17 cellular contexts compared by ENCODE assay signal in genomic region chr2:189379731-189380261, GRCh38.
DNase-seq lines count a peak whose midpoint lies in the region; ATAC-seq and TF ChIP-seq lines count a peak whose summit lies in the region.
"Had no signal": no experiment of that assay in that cellular context is flagged by ENCODE, and none has a peak within 500 bp of the region (broad histone marks: within the 10 kb centered on the region; RNA-seq: fewer than 3 reads in every experiment).

No MANE protein-coding gene starts in this region.

- H2AFZ ChIP-seq in mammary epithelial cell (ENCODE audit: low read depth, low read length): peak overlapping the region; percentile 73

- no peak overlapping the region for H3K9ac ChIP-seq in mammary epithelial cell (ENCODE audit: insufficient read depth, low read length)

- peaks cover 8% of the 10 kb centered on the region for H3K4me1 ChIP-seq in mammary epithelial cell (ENCODE audit: insufficient read depth, low read length)
- H3K4me1 ChIP-seq in uterus: no peaks in the 10 kb centered on the region
- H3K4me1 ChIP-seq: left ventricle myocardium inferior, right lobe of liver had no signal

- H3K27me3 ChIP-seq in mammary epithelial cell (ENCODE audit: insufficient read depth, low read length) (no peaks in the 10 kb centered on the region), uterus (no peaks in the 10 kb centered on the region)
- H3K27me3 ChIP-seq: neutrophil, right lobe of liver, tibial nerve had no signal

- H3K27ac ChIP-seq in mammary epithelial cell (ENCODE audit: insufficient read depth, low read depth, low read length): peak overlapping the region; percentile 20
- H3K27ac ChIP-seq in uterus: peak overlapping the region in 1 of 2 donors; percentile 14
- H3K27ac ChIP-seq: left ventricle myocardium inferior, neutrophil, right lobe of liver, tibial nerve had no signal

- H3K4me2 ChIP-seq in mammary epithelial cell (ENCODE audit: insufficient read depth, low read depth, low read length): peak overlapping the region; percentile 73

- H3K9me3 ChIP-seq in mammary epithelial cell (replicated peaks; ENCODE audit: insufficient read depth, low read length) (no peaks in the 10 kb centered on the region), uterus (no peaks in the 10 kb centered on the region)
- H3K9me3 ChIP-seq: left ventricle myocardium inferior, neutrophil, right lobe of liver, tibial nerve had no signal

- no peaks in the 10 kb centered on the region for H3K9me3 Mint-ChIP-seq in Calu3 (ENCODE audit: low read depth, unreplicated experiment)
- no peaks in the 10 kb centered on the region for H3K9me3 Mint-ChIP-seq in nephron
- H3K9me3 Mint-ChIP-seq: activated CD4-positive, alpha-beta memory T cell treated with anti-CD3 and anti-CD28 coated beads for 36 hours had no signal

- H3K4me3 ChIP-seq in mammary epithelial cell (replicated peaks in 1 of 3; ENCODE audit: insufficient read depth in 1 of 3, low read depth in 2 of 3, low read length in 3 of 3) (peak overlapping the region in 1 of 3 experiments; percentile 2), uterus (no peak overlapping the region)
- H3K4me3 ChIP-seq: left ventricle myocardium inferior, right lobe of liver, tibial nerve had no signal

- no TSS peak for BruUV-seq in Calu3 (replicated peaks; lab: Mats Ljungman, UMichigan)
- BruUV-seq in mammary epithelial cell (replicated peaks; lab: Mats Ljungman, UMichigan): no TSS peak

- H3K27ac Mint-ChIP-seq in Calu3 (ENCODE audit: unreplicated experiment) (peak overlapping the region; percentile 27), nephron (peak overlapping the region; percentile 23 to 89 (median 67))
- H3K27ac Mint-ChIP-seq: activated CD4-positive, alpha-beta memory T cell treated with anti-CD3 and anti-CD28 coated beads for 36 hours had no signal

- H3K27me3 Mint-ChIP-seq in Calu3 (ENCODE audit: unreplicated experiment) (no peaks in the 10 kb centered on the region), nephron (ENCODE audit: low read depth) (no peaks in the 10 kb centered on the region)
- H3K27me3 Mint-ChIP-seq: activated CD4-positive, alpha-beta memory T cell treated with anti-CD3 and anti-CD28 coated beads for 36 hours had no signal

- no peaks in the 10 kb centered on the region for H3K79me2 ChIP-seq in mammary epithelial cell (ENCODE audit: insufficient read depth, low read length)

- H3K4me1 Mint-ChIP-seq in Calu3 (ENCODE audit: low read depth, unreplicated experiment): peaks cover 30% of the 10 kb centered on the region
- peaks cover 15% of the 10 kb centered on the region for H3K4me1 Mint-ChIP-seq in nephron

- H3K4me3 Mint-ChIP-seq in Calu3 (ENCODE audit: low read depth, unreplicated experiment) (no peak overlapping the region), nephron (no peak overlapping the region)
- H3K4me3 Mint-ChIP-seq: activated CD4-positive, alpha-beta memory T cell treated with anti-CD3 and anti-CD28 coated beads for 36 hours had no signal

- intact Hi-C loops in Calu3 (cut with micrococcal nuclease; ENCODE audit: unreplicated experiment): no loop called here
- intact Hi-C loops in mammary epithelial cell (cut with micrococcal nuclease): no loop called here
- intact Hi-C loops in uterus (cut with DNase I; ENCODE audit: low total_unique reads): no loop called here

- in situ Hi-C loops in mammary epithelial cell (cut with MboI; ENCODE audit: low sequenced_read_pairs in 2 of 2): no loop called here

- H3K36me3 Mint-ChIP-seq in Calu3 (ENCODE audit: insufficient read depth, unreplicated experiment) (no peaks in the 10 kb centered on the region), nephron (ENCODE audit: low read depth) (no peaks in the 10 kb centered on the region)
- H3K36me3 Mint-ChIP-seq: activated CD4-positive, alpha-beta memory T cell treated with anti-CD3 and anti-CD28 coated beads for 36 hours had no signal

- H3K36me3 ChIP-seq in mammary epithelial cell (ENCODE audit: insufficient read depth, low read length) (no peaks in the 10 kb centered on the region), uterus (no peaks in the 10 kb centered on the region)
- H3K36me3 ChIP-seq: left ventricle myocardium inferior, neutrophil, right lobe of liver, tibial nerve had no signal

- dilution Hi-C loops in mammary epithelial cell (cut with HindIII; ENCODE audit: low sequenced_read_pairs): no loop called here

- H4K20me1 ChIP-seq in mammary epithelial cell (ENCODE audit: insufficient read depth, low read length): no peaks in the 10 kb centered on the region

- no peak for TF ChIP-seq POLR2A in uterus (IDR thresholded peaks at IDR 0.05)

- DNase-seq in Calu3 (no peak), M059J (ENCODE audit: low read depth) (peak; percentile 47), mammary epithelial cell (no peak), uterus (no peak), UCSD-AML1 (lab: John Stamatoyannopoulos, UW; ENCODE audit: unreplicated experiment) (no peak)
- DNase-seq: activated CD4-positive, alpha-beta memory T cell treated with anti-CD3 and anti-CD28 coated beads for 36 hours; DMS 273 treated with DMSO at 0.1 percent for 48 hours; GOT3; left ventricle myocardium inferior; NCI-H1105 treated with DMSO at 0.1 percent for 48 hours; right lobe of liver; stimulated activated CD4-positive, alpha-beta T cell treated with anti-CD3 and anti-CD28 coated beads, Interleukin-4, amount 100 ng/mL, for 24 hours had no signal

- CTCF ChIA-PET in Calu3 (lab: Charles Lee) (no interaction called here), mammary epithelial cell (lab: Charles Lee; ENCODE audit: low non-redundant PET) (no interaction called here)

- no peak for ATAC-seq in activated CD4-positive, CD25-positive, alpha-beta regulatory T cell treated with anti-CD3 and anti-CD28 coated beads, Interleukin-2, amount 50 U/mL, for 24 hours
- no peak for ATAC-seq in HG03469 (IDR thresholded peaks at IDR 0.05; ENCODE audit: unreplicated experiment)
- ATAC-seq: right lobe of liver had no signal

- no peak for TF ChIP-seq CTCF in Calu3 (IDR thresholded peaks at IDR 0.05; ENCODE audit: unreplicated experiment)
- no peak for TF ChIP-seq CTCF in mammary epithelial cell (conservative IDR thresholded peaks at IDR 0.05 in 1 of 2, IDR thresholded peaks at IDR 0.05 in 1 of 2; ENCODE audit: extremely low read depth in 1 of 2, insufficient read depth in 1 of 2, low read depth in 1 of 2, low read length in 2 of 2)
- TF ChIP-seq CTCF in nephron (IDR thresholded peaks at IDR 0.05; ENCODE audit: unreplicated experiment in 3 of 3): no peak
- TF ChIP-seq CTCF in uterus (IDR thresholded peaks at IDR 0.05): no peak

- WGBS in mammary epithelial cell (ENCODE audit: low coverage, missing lambda C conversion rate): 71% methylated on average over 1 of the region's 1 CpG
